1 cellular context compared by ENCODE assay signal in genomic region chr12:31821484-31821883, GRCh38.
A peak's percentile ranks its signal among the peaks of the same experiment; 100 is the strongest.
TF ChIP-seq lines count a peak whose summit lies in the region.

No MANE protein-coding gene starts in this region.

TF ChIP-seq in GM12878, 131 proteins besides CTCF, POLR2A, EP300 and RAD21:
- TF ChIP-seq SPI1 (IDR thresholded peaks at IDR 0.05; ENCODE audit: borderline replicate concordance, insufficient read depth, low read depth, low read length) (peak; percentile 51; the same call in 1 of the 2 replicates), ZNF217 (IDR thresholded peaks at IDR 0.05) (no peak)
